ENCODE assay signal across 1 cellular context in genomic region chr13:24033527-24034302, GRCh38.
TF ChIP-seq lines count a peak whose summit lies in the region.

No MANE protein-coding gene starts in this region.

TF ChIP-seq in A549, 52 proteins besides CTCF, POLR2A, EP300 and RAD21 (continued from another document):
- TF ChIP-seq MAX (IDR thresholded peaks at IDR 0.05): no peak
- TF ChIP-seq TP53 (CRISPR knock-in tag; IDR thresholded peaks at IDR 0.05): no peak
- TF ChIP-seq EHMT2 (IDR thresholded peaks at IDR 0.05; ENCODE audit: low read depth): no peak
- TF ChIP-seq ELK1 (IDR thresholded peaks at IDR 0.05; ENCODE audit: low read depth, low read length): no peak
TF ChIP-seq in A549: peak in this region for 0.
